Comparison of ENCODE assay signal across 1 cellular context in the genomic region with DNA sequence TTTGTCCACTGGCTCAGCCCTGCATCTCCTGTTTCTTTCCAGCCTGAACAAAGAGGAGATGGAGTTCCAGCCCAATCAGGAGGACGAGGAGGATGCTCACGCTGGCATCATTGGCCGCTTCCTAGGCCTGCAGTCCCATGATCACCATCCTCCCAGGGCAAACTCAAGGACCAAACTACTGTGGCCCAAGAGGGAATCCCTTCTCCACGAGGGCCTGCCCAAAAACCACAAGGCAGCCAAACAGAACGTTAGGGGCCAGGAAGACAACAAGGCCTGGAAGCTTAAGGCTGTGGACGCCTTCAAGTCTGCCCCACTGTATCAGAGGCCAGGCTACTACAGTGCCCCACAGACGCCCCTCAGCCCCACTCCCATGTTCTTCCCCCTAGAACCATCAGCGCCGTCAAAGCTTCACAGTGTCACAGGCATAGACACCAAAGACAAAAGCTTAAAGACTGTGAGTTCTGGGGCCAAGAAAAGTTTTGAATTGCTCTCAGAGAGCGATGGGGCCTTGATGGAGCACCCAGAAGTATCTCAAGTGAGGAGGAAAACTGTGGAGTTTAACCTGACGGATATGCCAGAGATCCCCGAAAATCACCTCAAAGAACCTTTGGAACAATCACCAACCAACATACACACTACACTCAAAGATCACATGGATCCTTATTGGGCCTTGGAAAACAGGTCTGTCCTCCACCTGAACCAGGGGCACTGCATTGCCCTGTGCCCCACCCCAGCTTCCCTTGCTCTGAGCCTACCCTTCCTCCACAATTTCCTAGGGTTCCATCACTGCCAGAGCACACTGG.
TF ChIP-seq lines count a peak whose summit lies in the region.

No MANE protein-coding gene starts in this region.

TF ChIP-seq in HepG2, 621 proteins besides CTCF, POLR2A, EP300 and RAD21 (continues in another document):
- TF ChIP-seq FOXO1 (CRISPR knock-in tag; IDR thresholded peaks at IDR 0.05) (no peak), CCDC6 (CRISPR knock-in tag; IDR thresholded peaks at IDR 0.05) (no peak), HIVEP1 (CRISPR knock-in tag; IDR thresholded peaks at IDR 0.05) (no peak), MAF1 (CRISPR knock-in tag; IDR thresholded peaks at IDR 0.05; ENCODE audit: borderline replicate concordance) (no peak), TP53 (CRISPR knock-in tag; conservative IDR thresholded peaks at IDR 0.05) (no peak), LCORL (IDR thresholded peaks at IDR 0.05) (no peak), LCORL (CRISPR knock-in tag; IDR thresholded peaks at IDR 0.05) (0 out of 2 replicates have a peak, but pooled peaks have one; percentile 13), SMARCE1 (IDR thresholded peaks at IDR 0.05; ENCODE audit: borderline replicate concordance) (no peak), HNRNPL (IDR thresholded peaks at IDR 0.05; ENCODE audit: low read depth, low read length) (no peak), ZNF768 (CRISPR knock-in tag; IDR thresholded peaks at IDR 0.05) (no peak), ZSCAN25 (CRISPR knock-in tag; IDR thresholded peaks at IDR 0.05) (no peak), ZNF350 (CRISPR knock-in tag; IDR thresholded peaks at IDR 0.05; ENCODE audit: borderline replicate concordance, low read depth) (no peak), SALL1 (CRISPR knock-in tag; IDR thresholded peaks at IDR 0.05) (no peak), POLR2AphosphoS5 (IDR thresholded peaks at IDR 0.05; ENCODE audit: low read depth, low read length) (no peak), CBX2 (IDR thresholded peaks at IDR 0.05; ENCODE audit: low read depth, low read length) (no peak), CBX2 (CRISPR knock-in tag; IDR thresholded peaks at IDR 0.05; ENCODE audit: low read depth) (no peak), ZFP1 (CRISPR knock-in tag; IDR thresholded peaks at IDR 0.05) (no peak), REPIN1 (CRISPR knock-in tag; IDR thresholded peaks at IDR 0.05; ENCODE audit: borderline replicate concordance, low read depth) (0 out of 2 replicates have a peak, but pooled peaks have one; percentile 22), ZNF432 (CRISPR knock-in tag; IDR thresholded peaks at IDR 0.05; ENCODE audit: borderline replicate concordance) (no peak), SRSF9 (IDR thresholded peaks at IDR 0.05; ENCODE audit: borderline replicate concordance, insufficient read depth, low read depth, low read length, poor library complexity, severe bottlenecking) (no peak), STAG1 (CRISPR knock-in tag; IDR thresholded peaks at IDR 0.05) (no peak), JARID2 (CRISPR knock-in tag; IDR thresholded peaks at IDR 0.05; ENCODE audit: insufficient replicate concordance) (no peak), ZNF543 (CRISPR knock-in tag; IDR thresholded peaks at IDR 0.05) (no peak), PHF21A (CRISPR knock-in tag; IDR thresholded peaks at IDR 0.05) (0 out of 2 replicates have a peak, but pooled peaks have one; percentile 26), ZNF263 (CRISPR knock-in tag; IDR thresholded peaks at IDR 0.05) (peak; percentile 52)
- TF ChIP-seq, protein P1, sequence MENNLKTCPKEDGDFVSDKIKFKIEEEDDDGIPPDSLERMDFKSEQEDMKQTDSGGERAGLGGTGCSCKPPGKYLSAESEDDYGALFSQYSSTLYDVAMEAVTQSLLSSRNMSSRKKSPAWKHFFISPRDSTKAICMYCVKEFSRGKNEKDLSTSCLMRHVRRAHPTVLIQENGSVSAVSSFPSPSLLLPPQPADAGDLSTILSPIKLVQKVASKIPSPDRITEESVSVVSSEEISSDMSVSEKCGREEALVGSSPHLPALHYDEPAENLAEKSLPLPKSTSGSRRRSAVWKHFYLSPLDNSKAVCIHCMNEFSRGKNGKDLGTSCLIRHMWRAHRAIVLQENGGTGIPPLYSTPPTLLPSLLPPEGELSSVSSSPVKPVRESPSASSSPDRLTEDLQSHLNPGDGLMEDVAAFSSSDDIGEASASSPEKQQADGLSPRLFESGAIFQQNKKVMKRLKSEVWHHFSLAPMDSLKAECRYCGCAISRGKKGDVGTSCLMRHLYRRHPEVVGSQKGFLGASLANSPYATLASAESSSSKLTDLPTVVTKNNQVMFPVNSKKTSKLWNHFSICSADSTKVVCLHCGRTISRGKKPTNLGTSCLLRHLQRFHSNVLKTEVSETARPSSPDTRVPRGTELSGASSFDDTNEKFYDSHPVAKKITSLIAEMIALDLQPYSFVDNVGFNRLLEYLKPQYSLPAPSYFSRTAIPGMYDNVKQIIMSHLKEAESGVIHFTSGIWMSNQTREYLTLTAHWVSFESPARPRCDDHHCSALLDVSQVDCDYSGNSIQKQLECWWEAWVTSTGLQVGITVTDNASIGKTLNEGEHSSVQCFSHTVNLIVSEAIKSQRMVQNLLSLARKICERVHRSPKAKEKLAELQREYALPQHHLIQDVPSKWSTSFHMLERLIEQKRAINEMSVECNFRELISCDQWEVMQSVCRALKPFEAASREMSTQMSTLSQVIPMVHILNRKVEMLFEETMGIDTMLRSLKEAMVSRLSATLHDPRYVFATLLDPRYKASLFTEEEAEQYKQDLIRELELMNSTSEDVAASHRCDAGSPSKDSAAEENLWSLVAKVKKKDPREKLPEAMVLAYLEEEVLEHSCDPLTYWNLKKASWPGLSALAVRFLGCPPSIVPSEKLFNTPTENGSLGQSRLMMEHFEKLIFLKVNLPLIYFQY (CRISPR knock-in tag; IDR thresholded peaks at IDR 0.05; ENCODE audit: borderline replicate concordance), result no peak
- TF ChIP-seq, protein P2, sequence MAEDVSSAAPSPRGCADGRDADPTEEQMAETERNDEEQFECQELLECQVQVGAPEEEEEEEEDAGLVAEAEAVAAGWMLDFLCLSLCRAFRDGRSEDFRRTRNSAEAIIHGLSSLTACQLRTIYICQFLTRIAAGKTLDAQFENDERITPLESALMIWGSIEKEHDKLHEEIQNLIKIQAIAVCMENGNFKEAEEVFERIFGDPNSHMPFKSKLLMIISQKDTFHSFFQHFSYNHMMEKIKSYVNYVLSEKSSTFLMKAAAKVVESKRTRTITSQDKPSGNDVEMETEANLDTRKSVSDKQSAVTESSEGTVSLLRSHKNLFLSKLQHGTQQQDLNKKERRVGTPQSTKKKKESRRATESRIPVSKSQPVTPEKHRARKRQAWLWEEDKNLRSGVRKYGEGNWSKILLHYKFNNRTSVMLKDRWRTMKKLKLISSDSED (CRISPR knock-in tag; IDR thresholded peaks at IDR 0.05), result no peak
- TF ChIP-seq, protein P3, sequence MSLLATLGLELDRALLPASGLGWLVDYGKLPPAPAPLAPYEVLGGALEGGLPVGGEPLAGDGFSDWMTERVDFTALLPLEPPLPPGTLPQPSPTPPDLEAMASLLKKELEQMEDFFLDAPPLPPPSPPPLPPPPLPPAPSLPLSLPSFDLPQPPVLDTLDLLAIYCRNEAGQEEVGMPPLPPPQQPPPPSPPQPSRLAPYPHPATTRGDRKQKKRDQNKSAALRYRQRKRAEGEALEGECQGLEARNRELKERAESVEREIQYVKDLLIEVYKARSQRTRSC (CRISPR knock-in tag; IDR thresholded peaks at IDR 0.05; ENCODE audit: low read depth), result no peak
- TF ChIP-seq, protein P4, sequence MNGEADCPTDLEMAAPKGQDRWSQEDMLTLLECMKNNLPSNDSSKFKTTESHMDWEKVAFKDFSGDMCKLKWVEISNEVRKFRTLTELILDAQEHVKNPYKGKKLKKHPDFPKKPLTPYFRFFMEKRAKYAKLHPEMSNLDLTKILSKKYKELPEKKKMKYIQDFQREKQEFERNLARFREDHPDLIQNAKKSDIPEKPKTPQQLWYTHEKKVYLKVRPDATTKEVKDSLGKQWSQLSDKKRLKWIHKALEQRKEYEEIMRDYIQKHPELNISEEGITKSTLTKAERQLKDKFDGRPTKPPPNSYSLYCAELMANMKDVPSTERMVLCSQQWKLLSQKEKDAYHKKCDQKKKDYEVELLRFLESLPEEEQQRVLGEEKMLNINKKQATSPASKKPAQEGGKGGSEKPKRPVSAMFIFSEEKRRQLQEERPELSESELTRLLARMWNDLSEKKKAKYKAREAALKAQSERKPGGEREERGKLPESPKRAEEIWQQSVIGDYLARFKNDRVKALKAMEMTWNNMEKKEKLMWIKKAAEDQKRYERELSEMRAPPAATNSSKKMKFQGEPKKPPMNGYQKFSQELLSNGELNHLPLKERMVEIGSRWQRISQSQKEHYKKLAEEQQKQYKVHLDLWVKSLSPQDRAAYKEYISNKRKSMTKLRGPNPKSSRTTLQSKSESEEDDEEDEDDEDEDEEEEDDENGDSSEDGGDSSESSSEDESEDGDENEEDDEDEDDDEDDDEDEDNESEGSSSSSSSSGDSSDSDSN (CRISPR knock-in tag; IDR thresholded peaks at IDR 0.05), result 0 out of 2 replicates have a peak, but pooled peaks have one; percentile 2
- TF ChIP-seq, protein P5, sequence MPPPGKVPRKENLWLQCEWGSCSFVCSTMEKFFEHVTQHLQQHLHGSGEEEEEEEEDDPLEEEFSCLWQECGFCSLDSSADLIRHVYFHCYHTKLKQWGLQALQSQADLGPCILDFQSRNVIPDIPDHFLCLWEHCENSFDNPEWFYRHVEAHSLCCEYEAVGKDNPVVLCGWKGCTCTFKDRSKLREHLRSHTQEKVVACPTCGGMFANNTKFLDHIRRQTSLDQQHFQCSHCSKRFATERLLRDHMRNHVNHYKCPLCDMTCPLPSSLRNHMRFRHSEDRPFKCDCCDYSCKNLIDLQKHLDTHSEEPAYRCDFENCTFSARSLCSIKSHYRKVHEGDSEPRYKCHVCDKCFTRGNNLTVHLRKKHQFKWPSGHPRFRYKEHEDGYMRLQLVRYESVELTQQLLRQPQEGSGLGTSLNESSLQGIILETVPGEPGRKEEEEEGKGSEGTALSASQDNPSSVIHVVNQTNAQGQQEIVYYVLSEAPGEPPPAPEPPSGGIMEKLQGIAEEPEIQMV (CRISPR knock-in tag; IDR thresholded peaks at IDR 0.05; ENCODE audit: low read depth), result no peak
- TF ChIP-seq, protein P6, sequence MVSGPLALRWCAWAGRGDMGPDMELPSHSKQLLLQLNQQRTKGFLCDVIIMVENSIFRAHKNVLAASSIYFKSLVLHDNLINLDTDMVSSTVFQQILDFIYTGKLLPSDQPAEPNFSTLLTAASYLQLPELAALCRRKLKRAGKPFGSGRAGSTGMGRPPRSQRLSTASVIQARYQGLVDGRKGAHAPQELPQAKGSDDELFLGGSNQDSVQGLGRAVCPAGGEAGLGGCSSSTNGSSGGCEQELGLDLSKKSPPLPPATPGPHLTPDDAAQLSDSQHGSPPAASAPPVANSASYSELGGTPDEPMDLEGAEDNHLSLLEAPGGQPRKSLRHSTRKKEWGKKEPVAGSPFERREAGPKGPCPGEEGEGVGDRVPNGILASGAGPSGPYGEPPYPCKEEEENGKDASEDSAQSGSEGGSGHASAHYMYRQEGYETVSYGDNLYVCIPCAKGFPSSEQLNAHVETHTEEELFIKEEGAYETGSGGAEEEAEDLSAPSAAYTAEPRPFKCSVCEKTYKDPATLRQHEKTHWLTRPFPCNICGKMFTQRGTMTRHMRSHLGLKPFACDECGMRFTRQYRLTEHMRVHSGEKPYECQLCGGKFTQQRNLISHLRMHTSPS (CRISPR knock-in tag; IDR thresholded peaks at IDR 0.05; ENCODE audit: low read depth), result no peak
- TF ChIP-seq, protein P7, sequence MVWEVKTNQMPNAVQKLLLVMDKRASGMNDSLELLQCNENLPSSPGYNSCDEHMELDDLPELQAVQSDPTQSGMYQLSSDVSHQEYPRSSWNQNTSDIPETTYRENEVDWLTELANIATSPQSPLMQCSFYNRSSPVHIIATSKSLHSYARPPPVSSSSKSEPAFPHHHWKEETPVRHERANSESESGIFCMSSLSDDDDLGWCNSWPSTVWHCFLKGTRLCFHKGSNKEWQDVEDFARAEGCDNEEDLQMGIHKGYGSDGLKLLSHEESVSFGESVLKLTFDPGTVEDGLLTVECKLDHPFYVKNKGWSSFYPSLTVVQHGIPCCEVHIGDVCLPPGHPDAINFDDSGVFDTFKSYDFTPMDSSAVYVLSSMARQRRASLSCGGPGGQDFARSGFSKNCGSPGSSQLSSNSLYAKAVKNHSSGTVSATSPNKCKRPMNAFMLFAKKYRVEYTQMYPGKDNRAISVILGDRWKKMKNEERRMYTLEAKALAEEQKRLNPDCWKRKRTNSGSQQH (CRISPR knock-in tag; IDR thresholded peaks at IDR 0.05; ENCODE audit: low read depth), result no peak
- TF ChIP-seq, protein P8, sequence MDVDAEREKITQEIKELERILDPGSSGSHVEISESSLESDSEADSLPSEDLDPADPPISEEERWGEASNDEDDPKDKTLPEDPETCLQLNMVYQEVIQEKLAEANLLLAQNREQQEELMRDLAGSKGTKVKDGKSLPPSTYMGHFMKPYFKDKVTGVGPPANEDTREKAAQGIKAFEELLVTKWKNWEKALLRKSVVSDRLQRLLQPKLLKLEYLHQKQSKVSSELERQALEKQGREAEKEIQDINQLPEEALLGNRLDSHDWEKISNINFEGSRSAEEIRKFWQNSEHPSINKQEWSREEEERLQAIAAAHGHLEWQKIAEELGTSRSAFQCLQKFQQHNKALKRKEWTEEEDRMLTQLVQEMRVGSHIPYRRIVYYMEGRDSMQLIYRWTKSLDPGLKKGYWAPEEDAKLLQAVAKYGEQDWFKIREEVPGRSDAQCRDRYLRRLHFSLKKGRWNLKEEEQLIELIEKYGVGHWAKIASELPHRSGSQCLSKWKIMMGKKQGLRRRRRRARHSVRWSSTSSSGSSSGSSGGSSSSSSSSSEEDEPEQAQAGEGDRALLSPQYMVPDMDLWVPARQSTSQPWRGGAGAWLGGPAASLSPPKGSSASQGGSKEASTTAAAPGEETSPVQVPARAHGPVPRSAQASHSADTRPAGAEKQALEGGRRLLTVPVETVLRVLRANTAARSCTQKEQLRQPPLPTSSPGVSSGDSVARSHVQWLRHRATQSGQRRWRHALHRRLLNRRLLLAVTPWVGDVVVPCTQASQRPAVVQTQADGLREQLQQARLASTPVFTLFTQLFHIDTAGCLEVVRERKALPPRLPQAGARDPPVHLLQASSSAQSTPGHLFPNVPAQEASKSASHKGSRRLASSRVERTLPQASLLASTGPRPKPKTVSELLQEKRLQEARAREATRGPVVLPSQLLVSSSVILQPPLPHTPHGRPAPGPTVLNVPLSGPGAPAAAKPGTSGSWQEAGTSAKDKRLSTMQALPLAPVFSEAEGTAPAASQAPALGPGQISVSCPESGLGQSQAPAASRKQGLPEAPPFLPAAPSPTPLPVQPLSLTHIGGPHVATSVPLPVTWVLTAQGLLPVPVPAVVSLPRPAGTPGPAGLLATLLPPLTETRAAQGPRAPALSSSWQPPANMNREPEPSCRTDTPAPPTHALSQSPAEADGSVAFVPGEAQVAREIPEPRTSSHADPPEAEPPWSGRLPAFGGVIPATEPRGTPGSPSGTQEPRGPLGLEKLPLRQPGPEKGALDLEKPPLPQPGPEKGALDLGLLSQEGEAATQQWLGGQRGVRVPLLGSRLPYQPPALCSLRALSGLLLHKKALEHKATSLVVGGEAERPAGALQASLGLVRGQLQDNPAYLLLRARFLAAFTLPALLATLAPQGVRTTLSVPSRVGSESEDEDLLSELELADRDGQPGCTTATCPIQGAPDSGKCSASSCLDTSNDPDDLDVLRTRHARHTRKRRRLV (CRISPR knock-in tag; IDR thresholded peaks at IDR 0.05), result no peak
- TF ChIP-seq, protein P9, sequence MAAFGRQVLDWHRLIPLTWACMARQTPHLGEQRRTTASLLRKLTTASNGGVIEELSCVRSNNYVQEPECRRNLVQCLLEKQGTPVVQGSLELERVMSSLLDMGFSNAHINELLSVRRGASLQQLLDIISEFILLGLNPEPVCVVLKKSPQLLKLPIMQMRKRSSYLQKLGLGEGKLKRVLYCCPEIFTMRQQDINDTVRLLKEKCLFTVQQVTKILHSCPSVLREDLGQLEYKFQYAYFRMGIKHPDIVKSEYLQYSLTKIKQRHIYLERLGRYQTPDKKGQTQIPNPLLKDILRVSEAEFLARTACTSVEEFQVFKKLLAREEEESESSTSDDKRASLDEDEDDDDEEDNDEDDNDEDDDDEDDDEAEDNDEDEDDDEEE (CRISPR knock-in tag; IDR thresholded peaks at IDR 0.05), result no peak
